21 cellular contexts compared by ENCODE assay signal in genomic region chr11:119717839-119718534, GRCh38. TPM values are rescaled to one million over a fixed set of nuclear protein-coding genes. Genes with fewer than 3 reads are reported as not detected.
A peak's percentile ranks its signal among the peaks of the same experiment; 100 is the strongest.
DNase-seq lines count a peak whose midpoint lies in the region; TF ChIP-seq lines count a peak whose summit lies in the region.
"Had no signal": no experiment of that assay in that cellular context is flagged by ENCODE, and none has a peak within 500 bp of the region (broad histone marks: within the 10 kb centered on the region; RNA-seq: fewer than 3 reads in every experiment).

No MANE protein-coding gene starts in this region.

- H3K27ac ChIP-seq in ectodermal cell (ENCODE audit: insufficient read depth, low read depth, low read length, poor library complexity, severe bottlenecking) (peak overlapping the region; percentile 88), neuronal stem cell (replicated peaks; ENCODE audit: low read length) (peak overlapping the region; percentile 75), suprapubic skin (no peak overlapping the region)
- H3K27ac ChIP-seq: A549, GM23248, left lung had no signal

- H2BK5ac ChIP-seq in neuronal stem cell (ENCODE audit: low read length): peak overlapping the region; percentile 8

- peaks cover 74% of the 10 kb centered on the region for H3K4me1 ChIP-seq in ectodermal cell (ENCODE audit: control insufficient read depth, insufficient read depth, low read length)
- peaks cover 24 to 68% of the 10 kb centered on the region in 2 donors for H3K4me1 ChIP-seq in neuronal stem cell (ENCODE audit: control insufficient read depth in 2 of 2, insufficient read depth in 1 of 2, low read depth in 1 of 2, low read length in 2 of 2)
- H3K4me1 ChIP-seq in suprapubic skin: peaks cover 86% of the 10 kb centered on the region

- H2AK5ac ChIP-seq in neuronal stem cell (ENCODE audit: low read depth, low read length): peak overlapping the region; percentile 85

- no peaks in the 10 kb centered on the region for H3K27me3 ChIP-seq in ectodermal cell (ENCODE audit: control insufficient read depth, insufficient read depth, low read length, poor library complexity, severe bottlenecking)
- no peaks in the 10 kb centered on the region for H3K27me3 ChIP-seq in neuronal stem cell (ENCODE audit: control insufficient read depth in 3 of 3, insufficient read depth in 3 of 3, low read depth in 1 of 3, low read length in 3 of 3)
- H3K27me3 ChIP-seq in suprapubic skin: no peaks in the 10 kb centered on the region
- H3K27me3 ChIP-seq: left lung had no signal

- TF ChIP-seq CTCF in suprapubic skin (IDR thresholded peaks at IDR 0.05): no peak

- no peak for TF ChIP-seq EP300 in suprapubic skin (IDR thresholded peaks at IDR 0.05)

- H3K36me3 ChIP-seq in ectodermal cell (ENCODE audit: control insufficient read depth, insufficient read depth, low read length): no peaks in the 10 kb centered on the region
- H3K36me3 ChIP-seq in neuronal stem cell (replicated peaks in 1 of 2; ENCODE audit: control insufficient read depth in 2 of 2, insufficient read depth in 2 of 2, low read length in 2 of 2): peaks cover 0 to 6% of the 10 kb centered on the region in 2 donors
- H3K36me3 ChIP-seq in suprapubic skin: no peaks in the 10 kb centered on the region

- no peak overlapping the region for H3K9ac ChIP-seq in neuronal stem cell (ENCODE audit: low read depth, low read length, poor library complexity)
- H3K9ac ChIP-seq: GM23248 had no signal

- H3K4ac ChIP-seq in neuronal stem cell (ENCODE audit: low read length): no peak overlapping the region

- H3K14ac ChIP-seq in neuronal stem cell (ENCODE audit: low read length): no peak overlapping the region

- H2BK15ac ChIP-seq in neuronal stem cell (ENCODE audit: low read length): no peak overlapping the region

- H2AFZ ChIP-seq in neuronal stem cell (ENCODE audit: low read length): peak overlapping the region; percentile 42
- H2AFZ ChIP-seq: GM23248 had no signal

- DNase-seq in NCI-H2171 treated with DMSO at 0.1 percent for 48 hours (lab: John Stamatoyannopoulos, UW) (peak; percentile 44), NCI-H2171 (lab: John Stamatoyannopoulos, UW) (no peak), NCI-H69 (lab: John Stamatoyannopoulos, UW) (peak; percentile 45), neuronal stem cell (ENCODE audit: low spot score) (peak; percentile 82), C1 segment of cervical spinal cord (lab: John Stamatoyannopoulos, UW) (no peak), suprapubic skin (ENCODE audit: low spot score in 2 of 2) (no peak), NCI-H2196 treated with DMSO at 0.1 percent for 48 hours (lab: John Stamatoyannopoulos, UW; ENCODE audit: unreplicated experiment) (no peak)
- DNase-seq: activated CD4-positive, alpha-beta T cell treated with anti-CD3 and anti-CD28 coated beads, Interleukin-2, amount 50 U/mL, for 1 hour; activated CD8-positive, alpha-beta memory T cell treated with anti-CD3 and anti-CD28 coated beads, Interleukin-2, amount 10 ng/mL, durations not matched to agents 7 days and 5 days; activated naive CD4-positive, alpha-beta T cell treated with anti-CD3 and anti-CD28 coated beads, Interleukin-2, amount 50 U/mL, for 16 hours; amygdala; DND-41; GM23248; left lung; MM.1S; natural killer cell; NCI-H1436; stimulated activated CD4-positive, alpha-beta T cell treated with anti-CD3 and anti-CD28 coated beads, Interleukin-1b, Interleukin-23, amount 100 ng/mL, for 48 hours had no signal

- H3K18ac ChIP-seq in neuronal stem cell (ENCODE audit: low read length): peak overlapping the region; percentile 89

- no peaks in the 10 kb centered on the region for H3K9me3 ChIP-seq in ectodermal cell (ENCODE audit: control insufficient read depth, low read length)
- H3K9me3 ChIP-seq in neuronal stem cell (replicated peaks in 1 of 2; ENCODE audit: control insufficient read depth in 2 of 2, insufficient read depth in 1 of 2, low read depth in 1 of 2, low read length in 2 of 2): no peaks in the 10 kb centered on the region
- no peaks in the 10 kb centered on the region for H3K9me3 ChIP-seq in suprapubic skin
- H3K9me3 ChIP-seq: A549, left lung had no signal

- H2BK12ac ChIP-seq in neuronal stem cell (ENCODE audit: low read length): no peak overlapping the region

- H3K23ac ChIP-seq in neuronal stem cell (ENCODE audit: low read depth, low read length, poor library complexity): no peak overlapping the region

- TF ChIP-seq POLR2A in suprapubic skin (IDR thresholded peaks at IDR 0.05): no peak

- H3K79me1 ChIP-seq in neuronal stem cell (ENCODE audit: low read depth, low read length): peaks cover 43% of the 10 kb centered on the region

- 24 to 35% methylated on average over 14 of the region's 14 CpGs for WGBS in ectodermal cell, 2 experiments
- WGBS in neuronal stem cell (ENCODE audit: extremely low coverage in 2 of 2, insufficient read length in 2 of 2, insufficient replicate concordance in 1 of 2), 2 donors: no CpG with 5 or more reads among the region's 14 CpGs
- WGBS in suprapubic skin: 80% methylated on average over 14 of the region's 14 CpGs

- peak overlapping the region; percentile 13 for H3K4me2 ChIP-seq in neuronal stem cell (ENCODE audit: insufficient read depth, low read length, poor library complexity, severe bottlenecking)
- H3K4me2 ChIP-seq: A549 had no signal

- no peak overlapping the region for H2BK120ac ChIP-seq in neuronal stem cell (ENCODE audit: low read depth, low read length)

- H3K4me3 ChIP-seq in ectodermal cell (ENCODE audit: insufficient read depth, low read depth, low read length): no peak overlapping the region
- H3K4me3 ChIP-seq in neuronal stem cell (ENCODE audit: low read length in 2 of 2): no peak overlapping the region
- H3K4me3 ChIP-seq in suprapubic skin: no peak overlapping the region
- H3K4me3 ChIP-seq: A549, GM23248, K562, left lung had no signal

- no peak overlapping the region for H4K91ac ChIP-seq in neuronal stem cell (ENCODE audit: low read depth, low read length, poor library complexity)

- H4K8ac ChIP-seq in neuronal stem cell (ENCODE audit: low read depth, low read length): no peak overlapping the region

RNA-seq across cellular contexts. Expression of gene NECTIN1, which starts 11.0 kb away (rescaled TPM):
- 89.1 TPM for polyA plus RNA-seq in ectodermal cell (2013, experiment 1 of 4)
- 98.6 TPM for polyA plus RNA-seq in ectodermal cell (2013, experiment 2 of 4)
- 60.9 TPM for polyA plus RNA-seq in ectodermal cell (2013, experiment 3 of 4)
- 68.4 TPM for polyA plus RNA-seq in ectodermal cell (2013, experiment 4 of 4)
- 36.8 TPM for polyA plus RNA-seq in neuronal stem cell (2013, experiment 1 of 2)
- polyA plus RNA-seq in neuronal stem cell (2013, experiment 2 of 2): 36.7 TPM
- 100 to 1,000 TPM; 112 to 176 (median 164) TPM for total RNA-seq in suprapubic skin

Comparison
In these comparisons a context has a peak if more than half of its experiments do, and no peak if none do; other contexts are left out.
1. DNase-seq: peak in NCI-H2171 treated with DMSO at 0.1 percent for 48 hours (single experiment), NCI-H69 (single experiment) and neuronal stem cell (single experiment); none in NCI-H2171 (single experiment), C1 segment of cervical spinal cord (0 of 14), suprapubic skin (0 of 2) and NCI-H2196 treated with DMSO at 0.1 percent for 48 hours (single experiment).